In genomic region chr3:160755776-160756304, GRCh38 we compare ENCODE assay signal across 8 cellular contexts. TPM values are rescaled to one million over a fixed set of nuclear protein-coding genes. Genes with fewer than 3 reads are reported as not detected.
DNase-seq lines count a peak whose midpoint lies in the region; ATAC-seq and TF ChIP-seq lines count a peak whose summit lies in the region.

TSS of gene PPM1L (plus strand) at chr3:160756231.

- ATAC-seq in HG02885 (IDR thresholded peaks at IDR 0.05; ENCODE audit: poor library complexity, unreplicated experiment) = peak; percentile 51

- TF ChIP-seq CTCF in 22Rv1 (IDR thresholded peaks at IDR 0.05) = no peak
- TF ChIP-seq CTCF in GM13976 (IDR thresholded peaks at IDR 0.05; ENCODE audit: borderline replicate concordance, control extremely low read depth, extremely low read depth, insufficient read depth, missing control alignments) = no peak

- peak within 1 kb of the TSS; percentile 92 for H3K27ac ChIP-seq in 22Rv1

- in situ Hi-C loops in GM13976 (cut with MboI; ENCODE audit: low sequenced_read_pairs, unreplicated experiment) = no loop called here

- DNase-seq in GM13976 (ENCODE audit: low spot score) (peak; percentile 70), NCI-H2107 (lab: John Stamatoyannopoulos, UW) (peak; percentile 75), lung microvascular endothelial cell (ENCODE audit: low read depth in 2 of 2) (peak; percentile 43 to 45)
- peak; percentile 52 to 54 for DNase-seq in activated CD4-positive, alpha-beta T cell treated with anti-CD3 and anti-CD28 coated beads, Interleukin-2, amount 50 U/mL, for 4 hours
- DNase-seq in effector CD4-positive, alpha-beta T cell = peak; percentile 38
- DNase-seq in stimulated activated CD8-positive, alpha-beta memory T cell treated with anti-CD3 and anti-CD28 coated beads, Interleukin-12 subunit alpha, Interleukin-12 subunit beta, amount 100 ng/mL, for 4 hours (ENCODE audit: low read depth) = peak; percentile 54

RNA-seq across cellular contexts. Expression of gene PPM1L, which starts in this region (rescaled TPM):
- 0.44 and 0.99 TPM in 2 replicates for total RNA-seq in lung microvascular endothelial cell

Comparison
In these comparisons a context has a peak if more than half of its experiments do, and no peak if none do; other contexts are left out.
1. Peak in every context shown above with its lines: DNase-seq, ATAC-seq and H3K27ac ChIP-seq.
2. Peak in DNase-seq in lung microvascular endothelial cell; RNA of the gene not detected or under 1 TPM.